8 cellular contexts compared by ENCODE assay signal in the genomic region with DNA sequence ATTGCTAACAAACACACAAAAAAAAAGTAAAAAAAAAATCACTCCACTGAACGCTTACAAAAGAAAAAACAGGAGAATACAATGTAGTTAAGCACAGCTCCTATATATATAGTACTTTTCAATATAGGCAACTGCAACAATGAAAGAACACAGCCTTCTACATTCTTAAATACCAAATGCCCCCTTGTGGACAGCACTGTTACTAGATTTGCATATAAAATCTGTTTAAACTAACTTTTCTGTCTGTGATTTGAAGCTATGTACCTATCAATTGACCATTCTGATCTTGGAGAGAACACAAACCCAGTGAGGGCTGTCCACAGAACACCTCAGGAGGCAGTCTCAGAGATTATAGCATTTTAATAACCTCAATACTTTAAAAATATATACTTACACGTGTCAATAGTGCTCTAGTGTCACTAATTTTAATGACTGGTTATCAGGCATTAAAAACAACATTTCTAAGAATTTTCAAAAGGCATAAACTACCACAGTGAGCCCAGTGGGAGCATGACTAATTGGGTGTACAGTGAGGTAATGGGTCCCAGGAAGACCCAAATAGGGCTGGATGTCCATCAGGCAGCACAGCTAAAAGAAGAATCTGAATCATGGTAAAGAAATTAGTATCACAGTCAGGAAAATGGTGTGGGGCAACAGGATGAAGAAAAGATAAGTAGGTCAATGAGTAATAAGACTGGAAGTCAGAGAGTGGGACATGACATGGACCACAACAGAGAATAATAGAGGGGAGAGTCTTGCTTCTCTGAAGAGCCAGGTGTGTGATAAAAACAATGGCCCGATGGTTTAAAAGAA. TPM values are rescaled to one million over a fixed set of nuclear protein-coding genes. Genes with fewer than 3 reads are reported as not detected.
DNase-seq lines count a peak whose midpoint lies in the region; FAIRE-seq and TF ChIP-seq lines count a peak whose summit lies in the region.

No MANE protein-coding gene starts in this region.

- FAIRE-seq in GM12892 (lab: Jason Lieb, UNC) = no peak

- DNase-seq in EL = peak; percentile 51
- peak; percentile 39 for DNase-seq in LoVo (ENCODE audit: low spot score)
- DNase-seq in SHP77 (lab: John Stamatoyannopoulos, UW) = peak; percentile 43 to 78
- peak; percentile 83 for DNase-seq in fibroblast of mammary gland (ENCODE audit: low read depth)
- DNase-seq in pons (ENCODE audit: low spot score) = peak; percentile 68
- no peak for DNase-seq in GM13977 (ENCODE audit: low spot score)
- no peak for DNase-seq in GM12892 (ENCODE audit: insufficient read length)
- no peak for DNase-seq in stimulated activated CD4-positive, alpha-beta T cell treated with anti-CD3 and anti-CD28 coated beads, Interleukin-4, amount 100 ng/mL, for 4 hours

- in situ Hi-C loops in GM13977 (cut with MboI; ENCODE audit: low pct_unique_long_range_greater_than_20kb, low sequenced_read_pairs, unreplicated experiment) = no loop called here

- H3K4me3 ChIP-seq in fibroblast of mammary gland (ENCODE audit: control insufficient read depth, low read depth, low read length) = no peak overlapping the region

- TF ChIP-seq CTCF in fibroblast of mammary gland (conservative IDR thresholded peaks at IDR 0.05; ENCODE audit: control insufficient read depth, insufficient read depth, low read depth, low read length) (peak; percentile 71), GM13977 (IDR thresholded peaks at IDR 0.05; ENCODE audit: extremely low read depth, insufficient read depth, missing control alignments) (no peak)

- TF ChIP-seq POLR2A in GM12892 (IDR thresholded peaks at IDR 0.05; ENCODE audit: low read depth, low read length) = no peak

RNA-seq across cellular contexts. Expression of a gene that starts 22.2 kb away (rescaled TPM):
- not detected for polyA plus RNA-seq in GM12892 (2012; ENCODE audit: missing spikeins)

Comparison
In these comparisons a context has a peak if more than half of its experiments do, and no peak if none do; other contexts are left out.
1. DNase-seq: peak in EL (single experiment), LoVo (single experiment), SHP77 (2 of 2), fibroblast of mammary gland (single experiment) and pons (single experiment); none in GM13977 (single experiment), GM12892 (single experiment) and stimulated activated CD4-positive, alpha-beta T cell treated with anti-CD3 and anti-CD28 coated beads, Interleukin-4, amount 100 ng/mL, for 4 hours (0 of 2).